In the genomic region with DNA sequence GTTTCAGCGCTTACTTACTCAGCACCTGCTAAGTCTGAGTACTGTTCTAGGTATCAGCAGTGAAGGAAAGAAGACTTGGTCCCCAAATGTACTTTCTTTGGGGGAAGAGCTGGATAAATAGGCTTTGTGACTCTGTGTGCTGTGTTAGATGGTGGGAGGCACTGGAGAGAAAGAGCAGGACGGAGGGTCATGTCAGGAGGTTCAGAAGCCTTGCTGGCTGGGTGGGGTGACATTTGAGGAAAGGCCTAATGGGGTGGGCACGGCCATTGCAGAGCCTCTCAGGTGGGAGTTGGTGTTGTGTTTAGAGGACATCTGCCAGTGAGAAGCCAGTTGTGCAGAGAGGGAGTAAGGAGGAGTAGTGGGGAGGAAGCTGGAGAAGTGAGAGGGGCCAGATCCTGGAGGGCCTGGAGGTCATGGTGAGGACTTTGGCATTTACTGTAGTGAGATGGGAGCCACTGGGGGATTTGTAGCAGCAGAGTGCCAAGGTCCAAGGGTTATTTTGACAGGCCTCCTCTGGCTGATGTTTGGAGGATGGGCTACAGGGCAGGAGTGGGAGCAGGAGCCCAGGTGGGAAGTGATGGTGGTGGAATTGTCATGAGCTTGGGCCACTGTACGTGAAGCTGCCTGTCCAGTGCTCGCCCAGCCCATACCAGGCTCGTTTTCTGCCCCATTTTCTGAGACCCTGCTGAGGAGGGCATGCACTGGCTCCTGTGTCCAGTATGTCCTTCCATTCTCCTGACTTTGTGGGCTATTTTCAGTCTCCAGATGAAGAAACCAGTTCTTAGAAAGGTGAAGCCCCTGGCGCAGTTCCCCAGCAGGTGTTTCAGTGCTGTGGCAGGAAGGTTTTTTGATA, we compare ENCODE assay signal across 1 cellular context.
TF ChIP-seq lines count a peak whose summit lies in the region.

No MANE protein-coding gene starts in this region.

TF ChIP-seq in H1, 55 proteins besides CTCF, POLR2A, EP300 and RAD21 (continued from another document):
- TF ChIP-seq, protein P1, sequence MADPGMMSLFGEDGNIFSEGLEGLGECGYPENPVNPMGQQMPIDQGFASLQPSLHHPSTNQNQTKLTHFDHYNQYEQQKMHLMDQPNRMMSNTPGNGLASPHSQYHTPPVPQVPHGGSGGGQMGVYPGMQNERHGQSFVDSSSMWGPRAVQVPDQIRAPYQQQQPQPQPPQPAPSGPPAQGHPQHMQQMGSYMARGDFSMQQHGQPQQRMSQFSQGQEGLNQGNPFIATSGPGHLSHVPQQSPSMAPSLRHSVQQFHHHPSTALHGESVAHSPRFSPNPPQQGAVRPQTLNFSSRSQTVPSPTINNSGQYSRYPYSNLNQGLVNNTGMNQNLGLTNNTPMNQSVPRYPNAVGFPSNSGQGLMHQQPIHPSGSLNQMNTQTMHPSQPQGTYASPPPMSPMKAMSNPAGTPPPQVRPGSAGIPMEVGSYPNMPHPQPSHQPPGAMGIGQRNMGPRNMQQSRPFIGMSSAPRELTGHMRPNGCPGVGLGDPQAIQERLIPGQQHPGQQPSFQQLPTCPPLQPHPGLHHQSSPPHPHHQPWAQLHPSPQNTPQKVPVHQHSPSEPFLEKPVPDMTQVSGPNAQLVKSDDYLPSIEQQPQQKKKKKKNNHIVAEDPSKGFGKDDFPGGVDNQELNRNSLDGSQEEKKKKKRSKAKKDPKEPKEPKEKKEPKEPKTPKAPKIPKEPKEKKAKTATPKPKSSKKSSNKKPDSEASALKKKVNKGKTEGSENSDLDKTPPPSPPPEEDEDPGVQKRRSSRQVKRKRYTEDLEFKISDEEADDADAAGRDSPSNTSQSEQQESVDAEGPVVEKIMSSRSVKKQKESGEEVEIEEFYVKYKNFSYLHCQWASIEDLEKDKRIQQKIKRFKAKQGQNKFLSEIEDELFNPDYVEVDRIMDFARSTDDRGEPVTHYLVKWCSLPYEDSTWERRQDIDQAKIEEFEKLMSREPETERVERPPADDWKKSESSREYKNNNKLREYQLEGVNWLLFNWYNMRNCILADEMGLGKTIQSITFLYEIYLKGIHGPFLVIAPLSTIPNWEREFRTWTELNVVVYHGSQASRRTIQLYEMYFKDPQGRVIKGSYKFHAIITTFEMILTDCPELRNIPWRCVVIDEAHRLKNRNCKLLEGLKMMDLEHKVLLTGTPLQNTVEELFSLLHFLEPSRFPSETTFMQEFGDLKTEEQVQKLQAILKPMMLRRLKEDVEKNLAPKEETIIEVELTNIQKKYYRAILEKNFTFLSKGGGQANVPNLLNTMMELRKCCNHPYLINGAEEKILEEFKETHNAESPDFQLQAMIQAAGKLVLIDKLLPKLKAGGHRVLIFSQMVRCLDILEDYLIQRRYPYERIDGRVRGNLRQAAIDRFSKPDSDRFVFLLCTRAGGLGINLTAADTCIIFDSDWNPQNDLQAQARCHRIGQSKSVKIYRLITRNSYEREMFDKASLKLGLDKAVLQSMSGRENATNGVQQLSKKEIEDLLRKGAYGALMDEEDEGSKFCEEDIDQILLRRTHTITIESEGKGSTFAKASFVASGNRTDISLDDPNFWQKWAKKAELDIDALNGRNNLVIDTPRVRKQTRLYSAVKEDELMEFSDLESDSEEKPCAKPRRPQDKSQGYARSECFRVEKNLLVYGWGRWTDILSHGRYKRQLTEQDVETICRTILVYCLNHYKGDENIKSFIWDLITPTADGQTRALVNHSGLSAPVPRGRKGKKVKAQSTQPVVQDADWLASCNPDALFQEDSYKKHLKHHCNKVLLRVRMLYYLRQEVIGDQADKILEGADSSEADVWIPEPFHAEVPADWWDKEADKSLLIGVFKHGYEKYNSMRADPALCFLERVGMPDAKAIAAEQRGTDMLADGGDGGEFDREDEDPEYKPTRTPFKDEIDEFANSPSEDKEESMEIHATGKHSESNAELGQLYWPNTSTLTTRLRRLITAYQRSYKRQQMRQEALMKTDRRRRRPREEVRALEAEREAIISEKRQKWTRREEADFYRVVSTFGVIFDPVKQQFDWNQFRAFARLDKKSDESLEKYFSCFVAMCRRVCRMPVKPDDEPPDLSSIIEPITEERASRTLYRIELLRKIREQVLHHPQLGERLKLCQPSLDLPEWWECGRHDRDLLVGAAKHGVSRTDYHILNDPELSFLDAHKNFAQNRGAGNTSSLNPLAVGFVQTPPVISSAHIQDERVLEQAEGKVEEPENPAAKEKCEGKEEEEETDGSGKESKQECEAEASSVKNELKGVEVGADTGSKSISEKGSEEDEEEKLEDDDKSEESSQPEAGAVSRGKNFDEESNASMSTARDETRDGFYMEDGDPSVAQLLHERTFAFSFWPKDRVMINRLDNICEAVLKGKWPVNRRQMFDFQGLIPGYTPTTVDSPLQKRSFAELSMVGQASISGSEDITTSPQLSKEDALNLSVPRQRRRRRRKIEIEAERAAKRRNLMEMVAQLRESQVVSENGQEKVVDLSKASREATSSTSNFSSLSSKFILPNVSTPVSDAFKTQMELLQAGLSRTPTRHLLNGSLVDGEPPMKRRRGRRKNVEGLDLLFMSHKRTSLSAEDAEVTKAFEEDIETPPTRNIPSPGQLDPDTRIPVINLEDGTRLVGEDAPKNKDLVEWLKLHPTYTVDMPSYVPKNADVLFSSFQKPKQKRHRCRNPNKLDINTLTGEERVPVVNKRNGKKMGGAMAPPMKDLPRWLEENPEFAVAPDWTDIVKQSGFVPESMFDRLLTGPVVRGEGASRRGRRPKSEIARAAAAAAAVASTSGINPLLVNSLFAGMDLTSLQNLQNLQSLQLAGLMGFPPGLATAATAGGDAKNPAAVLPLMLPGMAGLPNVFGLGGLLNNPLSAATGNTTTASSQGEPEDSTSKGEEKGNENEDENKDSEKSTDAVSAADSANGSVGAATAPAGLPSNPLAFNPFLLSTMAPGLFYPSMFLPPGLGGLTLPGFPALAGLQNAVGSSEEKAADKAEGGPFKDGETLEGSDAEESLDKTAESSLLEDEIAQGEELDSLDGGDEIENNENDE (IDR thresholded peaks at IDR 0.05; ENCODE audit: insufficient replicate concordance, low read length) = no peak
- TF ChIP-seq FOSL1 (IDR thresholded peaks at IDR 0.05; ENCODE audit: insufficient read depth, low read depth, low read length) = no peak
- TF ChIP-seq, protein P2, sequence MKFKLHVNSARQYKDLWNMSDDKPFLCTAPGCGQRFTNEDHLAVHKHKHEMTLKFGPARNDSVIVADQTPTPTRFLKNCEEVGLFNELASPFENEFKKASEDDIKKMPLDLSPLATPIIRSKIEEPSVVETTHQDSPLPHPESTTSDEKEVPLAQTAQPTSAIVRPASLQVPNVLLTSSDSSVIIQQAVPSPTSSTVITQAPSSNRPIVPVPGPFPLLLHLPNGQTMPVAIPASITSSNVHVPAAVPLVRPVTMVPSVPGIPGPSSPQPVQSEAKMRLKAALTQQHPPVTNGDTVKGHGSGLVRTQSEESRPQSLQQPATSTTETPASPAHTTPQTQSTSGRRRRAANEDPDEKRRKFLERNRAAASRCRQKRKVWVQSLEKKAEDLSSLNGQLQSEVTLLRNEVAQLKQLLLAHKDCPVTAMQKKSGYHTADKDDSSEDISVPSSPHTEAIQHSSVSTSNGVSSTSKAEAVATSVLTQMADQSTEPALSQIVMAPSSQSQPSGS (IDR thresholded peaks at IDR 0.05; ENCODE audit: low read length) = no peak
- TF ChIP-seq BCL11A (IDR thresholded peaks at IDR 0.05; ENCODE audit: low read depth in 2 of 2, low read length in 2 of 2) = no peak
- no peak for TF ChIP-seq NRF1 (IDR thresholded peaks at IDR 0.05; ENCODE audit: low read depth, low read length)
- TF ChIP-seq, protein P3, sequence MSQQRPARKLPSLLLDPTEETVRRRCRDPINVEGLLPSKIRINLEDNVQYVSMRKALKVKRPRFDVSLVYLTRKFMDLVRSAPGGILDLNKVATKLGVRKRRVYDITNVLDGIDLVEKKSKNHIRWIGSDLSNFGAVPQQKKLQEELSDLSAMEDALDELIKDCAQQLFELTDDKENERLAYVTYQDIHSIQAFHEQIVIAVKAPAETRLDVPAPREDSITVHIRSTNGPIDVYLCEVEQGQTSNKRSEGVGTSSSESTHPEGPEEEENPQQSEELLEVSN (IDR thresholded peaks at IDR 0.05) = no peak
- TF ChIP-seq CBX8 (IDR thresholded peaks at IDR 0.05; ENCODE audit: borderline replicate concordance, low read depth, low read length) = no peak
- no peak for TF ChIP-seq KDM5A (IDR thresholded peaks at IDR 0.05; ENCODE audit: low read length)
- no peak for TF ChIP-seq SIX5 (IDR thresholded peaks at IDR 0.05; ENCODE audit: low read depth, low read length)
